In the genomic region with DNA sequence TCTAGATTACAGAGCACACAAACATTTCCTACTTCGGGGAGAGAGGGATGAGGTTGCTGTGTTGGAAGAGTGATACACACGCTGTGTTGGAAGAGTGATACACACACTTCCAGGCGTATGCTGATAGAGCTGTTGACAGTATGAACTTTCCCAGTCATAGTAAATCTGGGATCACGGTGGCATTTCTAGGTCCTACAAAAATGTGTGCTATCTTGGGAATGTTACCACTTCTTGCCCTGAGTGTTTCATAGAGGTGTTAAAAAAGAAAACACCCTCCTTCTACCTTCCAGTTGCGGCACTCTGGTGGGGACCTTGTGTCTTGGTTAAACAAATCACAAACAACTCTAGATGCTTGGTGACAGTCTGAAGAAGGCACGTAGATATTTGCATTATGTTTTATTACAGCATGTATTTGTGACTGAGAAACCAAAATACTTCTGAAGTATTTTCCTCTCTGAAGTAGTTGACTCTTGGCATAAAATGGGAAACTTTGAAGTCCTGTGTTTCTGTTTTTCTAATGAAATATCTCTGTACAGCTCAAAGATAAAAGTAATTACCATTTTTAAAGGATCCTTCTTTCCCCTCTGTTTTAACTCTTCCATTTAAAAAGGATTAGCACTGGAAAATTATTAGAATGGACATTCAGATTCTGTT, we compare ENCODE assay signal across 1 cellular context.
TF ChIP-seq lines count a peak whose summit lies in the region.

No MANE protein-coding gene starts in this region.

TF ChIP-seq in HepG2, 621 proteins besides CTCF, POLR2A, EP300 and RAD21:
- no peak for TF ChIP-seq SMAD1 (CRISPR knock-in tag; IDR thresholded peaks at IDR 0.05; ENCODE audit: borderline replicate concordance, low read depth)
- TF ChIP-seq ZNF235 (CRISPR knock-in tag; IDR thresholded peaks at IDR 0.05; ENCODE audit: borderline replicate concordance): no peak
- no peak for TF ChIP-seq CBX2 (IDR thresholded peaks at IDR 0.05; ENCODE audit: low read depth, low read length)
- TF ChIP-seq CBX2 (CRISPR knock-in tag; IDR thresholded peaks at IDR 0.05; ENCODE audit: low read depth): no peak
- TF ChIP-seq, protein P1, sequence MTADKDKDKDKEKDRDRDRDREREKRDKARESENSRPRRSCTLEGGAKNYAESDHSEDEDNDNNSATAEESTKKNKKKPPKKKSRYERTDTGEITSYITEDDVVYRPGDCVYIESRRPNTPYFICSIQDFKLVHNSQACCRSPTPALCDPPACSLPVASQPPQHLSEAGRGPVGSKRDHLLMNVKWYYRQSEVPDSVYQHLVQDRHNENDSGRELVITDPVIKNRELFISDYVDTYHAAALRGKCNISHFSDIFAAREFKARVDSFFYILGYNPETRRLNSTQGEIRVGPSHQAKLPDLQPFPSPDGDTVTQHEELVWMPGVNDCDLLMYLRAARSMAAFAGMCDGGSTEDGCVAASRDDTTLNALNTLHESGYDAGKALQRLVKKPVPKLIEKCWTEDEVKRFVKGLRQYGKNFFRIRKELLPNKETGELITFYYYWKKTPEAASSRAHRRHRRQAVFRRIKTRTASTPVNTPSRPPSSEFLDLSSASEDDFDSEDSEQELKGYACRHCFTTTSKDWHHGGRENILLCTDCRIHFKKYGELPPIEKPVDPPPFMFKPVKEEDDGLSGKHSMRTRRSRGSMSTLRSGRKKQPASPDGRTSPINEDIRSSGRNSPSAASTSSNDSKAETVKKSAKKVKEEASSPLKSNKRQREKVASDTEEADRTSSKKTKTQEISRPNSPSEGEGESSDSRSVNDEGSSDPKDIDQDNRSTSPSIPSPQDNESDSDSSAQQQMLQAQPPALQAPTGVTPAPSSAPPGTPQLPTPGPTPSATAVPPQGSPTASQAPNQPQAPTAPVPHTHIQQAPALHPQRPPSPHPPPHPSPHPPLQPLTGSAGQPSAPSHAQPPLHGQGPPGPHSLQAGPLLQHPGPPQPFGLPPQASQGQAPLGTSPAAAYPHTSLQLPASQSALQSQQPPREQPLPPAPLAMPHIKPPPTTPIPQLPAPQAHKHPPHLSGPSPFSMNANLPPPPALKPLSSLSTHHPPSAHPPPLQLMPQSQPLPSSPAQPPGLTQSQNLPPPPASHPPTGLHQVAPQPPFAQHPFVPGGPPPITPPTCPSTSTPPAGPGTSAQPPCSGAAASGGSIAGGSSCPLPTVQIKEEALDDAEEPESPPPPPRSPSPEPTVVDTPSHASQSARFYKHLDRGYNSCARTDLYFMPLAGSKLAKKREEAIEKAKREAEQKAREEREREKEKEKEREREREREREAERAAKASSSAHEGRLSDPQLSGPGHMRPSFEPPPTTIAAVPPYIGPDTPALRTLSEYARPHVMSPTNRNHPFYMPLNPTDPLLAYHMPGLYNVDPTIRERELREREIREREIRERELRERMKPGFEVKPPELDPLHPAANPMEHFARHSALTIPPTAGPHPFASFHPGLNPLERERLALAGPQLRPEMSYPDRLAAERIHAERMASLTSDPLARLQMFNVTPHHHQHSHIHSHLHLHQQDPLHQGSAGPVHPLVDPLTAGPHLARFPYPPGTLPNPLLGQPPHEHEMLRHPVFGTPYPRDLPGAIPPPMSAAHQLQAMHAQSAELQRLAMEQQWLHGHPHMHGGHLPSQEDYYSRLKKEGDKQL (CRISPR knock-in tag; IDR thresholded peaks at IDR 0.05; ENCODE audit: low read depth): no peak
- TF ChIP-seq TMF1 (CRISPR knock-in tag; IDR thresholded peaks at IDR 0.05; ENCODE audit: low read depth): no peak
- TF ChIP-seq GFI1 (CRISPR knock-in tag; IDR thresholded peaks at IDR 0.05; ENCODE audit: borderline replicate concordance): no peak
- TF ChIP-seq ZNF782 (CRISPR knock-in tag; IDR thresholded peaks at IDR 0.05; ENCODE audit: borderline replicate concordance): no peak
- TF ChIP-seq SMARCC2 (IDR thresholded peaks at IDR 0.05): no peak
- TF ChIP-seq TAF1 (CRISPR knock-in tag; IDR thresholded peaks at IDR 0.05): no peak
- no peak for TF ChIP-seq CENPX (CRISPR knock-in tag; IDR thresholded peaks at IDR 0.05)
- TF ChIP-seq ZNF251 (CRISPR knock-in tag; IDR thresholded peaks at IDR 0.05): no peak
- no peak for TF ChIP-seq ARNT2 (CRISPR knock-in tag; IDR thresholded peaks at IDR 0.05; ENCODE audit: low read depth)
- TF ChIP-seq IKZF4 (CRISPR knock-in tag; IDR thresholded peaks at IDR 0.05; ENCODE audit: borderline replicate concordance, low read depth, not compliant biosample characterization): no peak
- no peak for TF ChIP-seq ZNF570 (CRISPR knock-in tag; IDR thresholded peaks at IDR 0.05; ENCODE audit: borderline replicate concordance)
- TF ChIP-seq, protein P2, sequence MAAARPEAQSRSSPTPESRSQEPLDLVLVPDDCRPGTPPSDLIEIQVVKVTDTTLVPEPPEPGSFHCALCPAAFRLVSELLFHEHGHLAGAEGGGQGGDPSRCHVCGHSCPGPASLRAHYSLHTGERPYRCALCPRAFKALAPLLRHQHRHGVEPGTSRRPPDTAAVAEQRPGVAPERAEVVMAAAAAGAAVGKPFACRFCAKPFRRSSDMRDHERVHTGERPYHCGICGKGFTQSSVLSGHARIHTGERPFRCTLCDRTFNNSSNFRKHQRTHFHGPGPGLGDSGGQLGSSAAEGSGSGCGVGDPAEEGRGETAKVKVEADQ (CRISPR knock-in tag; IDR thresholded peaks at IDR 0.05; ENCODE audit: borderline replicate concordance): no peak
- TF ChIP-seq SP1 (IDR thresholded peaks at IDR 0.05): no peak
- TF ChIP-seq SP1 (CRISPR knock-in tag; IDR thresholded peaks at IDR 0.05): no peak
- TF ChIP-seq, protein P3, sequence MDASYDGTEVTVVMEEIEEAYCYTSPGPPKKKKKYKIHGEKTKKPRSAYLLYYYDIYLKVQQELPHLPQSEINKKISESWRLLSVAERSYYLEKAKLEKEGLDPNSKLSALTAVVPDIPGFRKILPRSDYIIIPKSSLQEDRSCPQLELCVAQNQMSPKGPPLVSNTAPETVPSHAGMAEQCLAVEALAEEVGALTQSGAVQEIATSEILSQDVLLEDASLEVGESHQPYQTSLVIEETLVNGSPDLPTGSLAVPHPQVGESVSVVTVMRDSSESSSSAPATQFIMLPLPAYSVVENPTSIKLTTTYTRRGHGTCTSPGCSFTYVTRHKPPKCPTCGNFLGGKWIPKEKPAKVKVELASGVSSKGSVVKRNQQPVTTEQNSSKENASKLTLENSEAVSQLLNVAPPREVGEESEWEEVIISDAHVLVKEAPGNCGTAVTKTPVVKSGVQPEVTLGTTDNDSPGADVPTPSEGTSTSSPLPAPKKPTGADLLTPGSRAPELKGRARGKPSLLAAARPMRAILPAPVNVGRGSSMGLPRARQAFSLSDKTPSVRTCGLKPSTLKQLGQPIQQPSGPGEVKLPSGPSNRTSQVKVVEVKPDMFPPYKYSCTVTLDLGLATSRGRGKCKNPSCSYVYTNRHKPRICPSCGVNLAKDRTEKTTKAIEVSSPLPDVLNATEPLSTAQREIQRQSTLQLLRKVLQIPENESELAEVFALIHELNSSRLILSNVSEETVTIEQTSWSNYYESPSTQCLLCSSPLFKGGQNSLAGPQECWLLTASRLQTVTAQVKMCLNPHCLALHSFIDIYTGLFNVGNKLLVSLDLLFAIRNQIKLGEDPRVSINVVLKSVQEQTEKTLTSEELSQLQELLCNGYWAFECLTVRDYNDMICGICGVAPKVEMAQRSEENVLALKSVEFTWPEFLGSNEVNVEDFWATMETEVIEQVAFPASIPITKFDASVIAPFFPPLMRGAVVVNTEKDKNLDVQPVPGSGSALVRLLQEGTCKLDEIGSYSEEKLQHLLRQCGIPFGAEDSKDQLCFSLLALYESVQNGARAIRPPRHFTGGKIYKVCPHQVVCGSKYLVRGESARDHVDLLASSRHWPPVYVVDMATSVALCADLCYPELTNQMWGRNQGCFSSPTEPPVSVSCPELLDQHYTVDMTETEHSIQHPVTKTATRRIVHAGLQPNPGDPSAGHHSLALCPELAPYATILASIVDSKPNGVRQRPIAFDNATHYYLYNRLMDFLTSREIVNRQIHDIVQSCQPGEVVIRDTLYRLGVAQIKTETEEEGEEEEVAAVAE (CRISPR knock-in tag; IDR thresholded peaks at IDR 0.05; ENCODE audit: borderline replicate concordance): no peak
- no peak for TF ChIP-seq FOXP1 (IDR thresholded peaks at IDR 0.05)
- TF ChIP-seq FOXP1 (CRISPR knock-in tag; IDR thresholded peaks at IDR 0.05): no peak
- TF ChIP-seq ZFP36 (IDR thresholded peaks at IDR 0.05; ENCODE audit: borderline replicate concordance, low read depth, low read length, partially characterized antibody): no peak
